In the genomic region with DNA sequence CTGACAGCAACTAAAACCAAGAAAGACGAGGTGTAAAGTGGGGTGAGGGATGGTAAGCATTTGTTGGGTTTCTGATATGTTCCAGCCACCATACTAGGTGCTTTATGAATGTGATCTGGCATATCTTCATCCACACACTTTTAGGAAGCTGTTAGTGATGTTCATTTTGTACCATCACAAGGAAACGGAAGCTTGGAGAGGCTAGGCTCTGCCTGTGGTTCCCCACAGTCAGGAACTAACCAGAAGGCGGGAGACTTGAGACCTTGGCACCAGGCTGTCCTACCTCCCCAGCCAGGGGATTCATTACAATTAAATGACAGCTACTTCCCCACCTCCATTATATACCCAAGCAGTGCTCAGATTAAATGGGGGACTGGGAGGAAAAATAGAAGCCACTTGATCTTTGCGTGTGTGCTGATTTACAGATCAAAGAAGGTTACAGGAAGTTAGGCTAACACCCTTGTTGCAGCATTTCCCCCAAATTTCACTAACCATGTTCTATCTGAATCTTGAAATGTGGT, we compare ENCODE assay signal across 12 cellular contexts. TPM values are rescaled to one million over a fixed set of nuclear protein-coding genes. Genes with fewer than 3 reads are reported as not detected.
A peak's percentile ranks its signal among the peaks of the same experiment; 100 is the strongest.
DNase-seq lines count a peak whose midpoint lies in the region; ATAC-seq and TF ChIP-seq lines count a peak whose summit lies in the region.
"Had no signal": no experiment of that assay in that cellular context is flagged by ENCODE, and none has a peak within 500 bp of the region (broad histone marks: within the 10 kb centered on the region; RNA-seq: fewer than 3 reads in every experiment).

No MANE protein-coding gene starts in this region.

- no peaks in the 10 kb centered on the region for H3K27me3 ChIP-seq in gastroesophageal sphincter

- H3K4me3 Mint-ChIP-seq in activated CD8-positive, alpha-beta memory T cell treated with anti-CD3 and anti-CD28 coated beads, Interleukin-2, amount 10 ng/mL, durations not matched to agents 7 days and 5 days = peak overlapping the region; percentile 31
- H3K4me3 Mint-ChIP-seq in activated T-helper 2 cell treated with anti-CD3 and anti-CD28 coated beads, Interferon-gamma antibody, Interleukin-2, Interleukin-4, amounts not matched to agents 10 μg/mL and 5 μg/mL and 100 μg/mL, durations not matched to agents 14 hours and 24 hours and 36 hours (ENCODE audit: low read depth) = peak overlapping the region; percentile 64
- H3K4me3 Mint-ChIP-seq in stimulated activated naive CD8-positive, alpha-beta T cell treated with anti-CD3 and anti-CD28 coated beads, Interleukin-15, amount 100 ng/mL, for 72 hours = peak overlapping the region; percentile 89 to 92

- CTCF ChIA-PET in activated CD8-positive, alpha-beta memory T cell treated with anti-CD3 and anti-CD28 coated beads, Interleukin-2, amount 10 ng/mL, durations not matched to agents 7 days and 5 days (lab: Charles Lee) = interaction anchor here (1.3 to 1.4 kb wide), 2 partner anchors 9 to 13 kb away, joined by 3 to 6 read pairs; no protein-coding TSS in a partner anchor

- H3K27me3 Mint-ChIP-seq in activated CD8-positive, alpha-beta memory T cell treated with anti-CD3 and anti-CD28 coated beads, Interleukin-2, amount 10 ng/mL, durations not matched to agents 7 days and 5 days = no peaks in the 10 kb centered on the region
- no peaks in the 10 kb centered on the region for H3K27me3 Mint-ChIP-seq in activated T-helper 2 cell treated with anti-CD3 and anti-CD28 coated beads, Interferon-gamma antibody, Interleukin-2, Interleukin-4, amounts not matched to agents 10 μg/mL and 5 μg/mL and 100 μg/mL, durations not matched to agents 14 hours and 24 hours and 36 hours (ENCODE audit: low read depth)
- H3K27me3 Mint-ChIP-seq in stimulated activated naive CD8-positive, alpha-beta T cell treated with anti-CD3 and anti-CD28 coated beads, Interleukin-15, amount 100 ng/mL, for 72 hours = no peaks in the 10 kb centered on the region

- no peak overlapping the region for H3K27ac ChIP-seq in gastroesophageal sphincter

- in situ Hi-C loops in ACHN (cut with HindIII; ENCODE audit: low pct_ligation_motif_present, low pct_unique_long_range_greater_than_20kb, low sequenced_read_pairs) = no loop called here

- WGBS in gastroesophageal sphincter (ENCODE audit: low coverage in 1 of 2), 2 donors = 85 to 96% methylated on average over 3 of the region's 4 CpGs

- peaks cover 81% of the 10 kb centered on the region for H3K4me1 Mint-ChIP-seq in activated CD8-positive, alpha-beta memory T cell treated with anti-CD3 and anti-CD28 coated beads, Interleukin-2, amount 10 ng/mL, durations not matched to agents 7 days and 5 days
- peaks cover 75% of the 10 kb centered on the region for H3K4me1 Mint-ChIP-seq in activated T-helper 2 cell treated with anti-CD3 and anti-CD28 coated beads, Interferon-gamma antibody, Interleukin-2, Interleukin-4, amounts not matched to agents 10 μg/mL and 5 μg/mL and 100 μg/mL, durations not matched to agents 14 hours and 24 hours and 36 hours (ENCODE audit: low read depth)
- H3K4me1 Mint-ChIP-seq in stimulated activated naive CD8-positive, alpha-beta T cell treated with anti-CD3 and anti-CD28 coated beads, Interleukin-15, amount 100 ng/mL, for 72 hours = peaks cover 74% of the 10 kb centered on the region

- H3K9me3 Mint-ChIP-seq in activated CD8-positive, alpha-beta memory T cell treated with anti-CD3 and anti-CD28 coated beads, Interleukin-2, amount 10 ng/mL, durations not matched to agents 7 days and 5 days (ENCODE audit: low read depth) = peaks cover 4% of the 10 kb centered on the region
- H3K9me3 Mint-ChIP-seq in activated T-helper 2 cell treated with anti-CD3 and anti-CD28 coated beads, Interferon-gamma antibody, Interleukin-2, Interleukin-4, amounts not matched to agents 10 μg/mL and 5 μg/mL and 100 μg/mL, durations not matched to agents 14 hours and 24 hours and 36 hours = peaks cover 16% of the 10 kb centered on the region
- peaks cover 10 to 16% of the 10 kb centered on the region in 2 donors for H3K9me3 Mint-ChIP-seq in stimulated activated naive CD8-positive, alpha-beta T cell treated with anti-CD3 and anti-CD28 coated beads, Interleukin-15, amount 100 ng/mL, for 72 hours

- H3K4me1 ChIP-seq in mucosa of descending colon (ENCODE audit: low read depth) = no peaks in the 10 kb centered on the region
- no peaks in the 10 kb centered on the region for H3K4me1 ChIP-seq in gastroesophageal sphincter

- TF ChIP-seq CTCF in mucosa of descending colon (IDR thresholded peaks at IDR 0.05) (no peak), gastroesophageal sphincter (IDR thresholded peaks at IDR 0.05) (no peak)

- H3K36me3 ChIP-seq in mucosa of descending colon (ENCODE audit: low read depth) (no peaks in the 10 kb centered on the region), gastroesophageal sphincter (peaks cover 2 to 87% of the 10 kb centered on the region in 2 donors)

- peak; percentile 61 for ATAC-seq in activated CD8-positive, alpha-beta memory T cell treated with anti-CD3 and anti-CD28 coated beads, Interleukin-2, amount 10 ng/mL, durations not matched to agents 7 days and 5 days
- peak; percentile 51 for ATAC-seq in mucosa of descending colon
- ATAC-seq in stimulated activated naive CD8-positive, alpha-beta T cell treated with anti-CD3 and anti-CD28 coated beads, Interleukin-15, amount 100 ng/mL, for 72 hours = peak; percentile 81
- ATAC-seq in gastroesophageal sphincter = no peak

- H3K27ac Mint-ChIP-seq in activated CD8-positive, alpha-beta memory T cell treated with anti-CD3 and anti-CD28 coated beads, Interleukin-2, amount 10 ng/mL, durations not matched to agents 7 days and 5 days = peak overlapping the region; percentile 82
- H3K27ac Mint-ChIP-seq in activated T-helper 2 cell treated with anti-CD3 and anti-CD28 coated beads, Interferon-gamma antibody, Interleukin-2, Interleukin-4, amounts not matched to agents 10 μg/mL and 5 μg/mL and 100 μg/mL, durations not matched to agents 14 hours and 24 hours and 36 hours = peak overlapping the region; percentile 98
- H3K27ac Mint-ChIP-seq in stimulated activated naive CD8-positive, alpha-beta T cell treated with anti-CD3 and anti-CD28 coated beads, Interleukin-15, amount 100 ng/mL, for 72 hours = peak overlapping the region; percentile 98

- no peak overlapping the region for H3K4me3 ChIP-seq in mucosa of descending colon
- no peak overlapping the region for H3K4me3 ChIP-seq in gastroesophageal sphincter

- no peaks in the 10 kb centered on the region for H3K9me3 ChIP-seq in mucosa of descending colon
- no peaks in the 10 kb centered on the region for H3K9me3 ChIP-seq in gastroesophageal sphincter

- no peak for TF ChIP-seq EP300 in gastroesophageal sphincter (IDR thresholded peaks at IDR 0.05)

- intact Hi-C loops in activated T-helper 2 cell treated with anti-CD3 and anti-CD28 coated beads, Interferon-gamma antibody, Interleukin-2, Interleukin-4, amounts not matched to agents 10 μg/mL and 5 μg/mL and 100 μg/mL, durations not matched to agents 14 hours and 24 hours and 36 hours (cut with micrococcal nuclease) = loop anchor here (1.0 kb wide), 2 partner anchors 10 to 132 kb away; no protein-coding TSS in a partner anchor
- intact Hi-C loops in mucosa of descending colon (cut with DNase I, micrococcal nuclease) = no loop called here

- no peak for TF ChIP-seq POLR2A in gastroesophageal sphincter (IDR thresholded peaks at IDR 0.05)

- H3K36me3 Mint-ChIP-seq in activated CD8-positive, alpha-beta memory T cell treated with anti-CD3 and anti-CD28 coated beads, Interleukin-2, amount 10 ng/mL, durations not matched to agents 7 days and 5 days = peaks cover 81% of the 10 kb centered on the region
- peaks cover 96% of the 10 kb centered on the region for H3K36me3 Mint-ChIP-seq in activated T-helper 2 cell treated with anti-CD3 and anti-CD28 coated beads, Interferon-gamma antibody, Interleukin-2, Interleukin-4, amounts not matched to agents 10 μg/mL and 5 μg/mL and 100 μg/mL, durations not matched to agents 14 hours and 24 hours and 36 hours (ENCODE audit: low read depth)

- DNase-seq in activated CD8-positive, alpha-beta memory T cell treated with anti-CD3 and anti-CD28 coated beads, Interleukin-2, amount 10 ng/mL, durations not matched to agents 7 days and 5 days = peak; percentile 71
- no peak for DNase-seq in activated CD8-positive, alpha-beta memory T cell treated with anti-CD3 and anti-CD28 coated beads, Interleukin-2, amount 50 U/mL, for 4 hours
- peak; percentile 21 for DNase-seq in activated T-helper 2 cell treated with anti-CD3 and anti-CD28 coated beads, Interferon-gamma antibody, Interleukin-2, Interleukin-4, amounts not matched to agents 10 μg/mL and 5 μg/mL and 100 μg/mL, durations not matched to agents 14 hours and 24 hours and 36 hours (ENCODE audit: low spot score)
- no peak for DNase-seq in mucosa of descending colon
- peak; percentile 44 to 67 for DNase-seq in stimulated activated naive CD8-positive, alpha-beta T cell treated with anti-CD3 and anti-CD28 coated beads, Interleukin-15, amount 100 ng/mL, for 72 hours
- no peak for DNase-seq in SW 1271 (lab: John Stamatoyannopoulos, UW)
- DNase-seq in ACHN = no peak
- DNase-seq: Calu3, hippocampal formation, NCI-H2029, NCI-H69 had no signal

RNA-seq across cellular contexts. Expression of a gene that starts 43.0 kb away (rescaled TPM):
- total RNA-seq in activated CD8-positive, alpha-beta memory T cell treated with anti-CD3 and anti-CD28 coated beads, Interleukin-2, amount 10 ng/mL, durations not matched to agents 7 days and 5 days = 100 to 1,000 TPM; 174 to 230 TPM
- total RNA-seq in activated T-helper 2 cell treated with anti-CD3 and anti-CD28 coated beads, Interferon-gamma antibody, Interleukin-2, Interleukin-4, amounts not matched to agents 10 μg/mL and 5 μg/mL and 100 μg/mL, durations not matched to agents 14 hours and 24 hours and 36 hours = 318 and 326 TPM in 2 replicates
- total RNA-seq in mucosa of descending colon (100 to 1,000 TPM in 1 of 3 donors, 10 to 100 TPM in 2; 56.8 to 122 (median 92.5) TPM), gastroesophageal sphincter (10 to 100 TPM; 18.0 to 26.1 (median 21.2) TPM)

Comparison
In these comparisons a context has a peak if more than half of its experiments do, and no peak if none do; other contexts are left out.
1. DNase-seq: peak in activated CD8-positive, alpha-beta memory T cell treated with anti-CD3 and anti-CD28 coated beads, Interleukin-2, amount 10 ng/mL, durations not matched to agents 7 days and 5 days (single experiment), activated T-helper 2 cell treated with anti-CD3 and anti-CD28 coated beads, Interferon-gamma antibody, Interleukin-2, Interleukin-4, amounts not matched to agents 10 μg/mL and 5 μg/mL and 100 μg/mL, durations not matched to agents 14 hours and 24 hours and 36 hours (single experiment) and stimulated activated naive CD8-positive, alpha-beta T cell treated with anti-CD3 and anti-CD28 coated beads, Interleukin-15, amount 100 ng/mL, for 72 hours (2 of 2); none in activated CD8-positive, alpha-beta memory T cell treated with anti-CD3 and anti-CD28 coated beads, Interleukin-2, amount 50 U/mL, for 4 hours (single experiment), mucosa of descending colon (0 of 3), SW 1271 (0 of 2) and ACHN (single experiment).
2. H3K4me3 Mint-ChIP-seq: peak in every context shown above with its lines; median percentile 90 in stimulated activated naive CD8-positive, alpha-beta T cell treated with anti-CD3 and anti-CD28 coated beads, Interleukin-15, amount 100 ng/mL, for 72 hours; 64 in activated T-helper 2 cell treated with anti-CD3 and anti-CD28 coated beads, Interferon-gamma antibody, Interleukin-2, Interleukin-4, amounts not matched to agents 10 μg/mL and 5 μg/mL and 100 μg/mL, durations not matched to agents 14 hours and 24 hours and 36 hours; 31 in activated CD8-positive, alpha-beta memory T cell treated with anti-CD3 and anti-CD28 coated beads, Interleukin-2, amount 10 ng/mL, durations not matched to agents 7 days and 5 days.
3. Peak in every context shown above with its lines, with median percentiles within 50 percentile points of each other: H3K27ac Mint-ChIP-seq.